15 cellular contexts compared by ENCODE assay signal in genomic region chr4:156888762-156889161, GRCh38.
DNase-seq lines count a peak whose midpoint lies in the region; ATAC-seq and TF ChIP-seq lines count a peak whose summit lies in the region.
"Had no signal": no experiment of that assay in that cellular context is flagged by ENCODE, and none has a peak within 500 bp of the region (broad histone marks: within the 10 kb centered on the region; RNA-seq: fewer than 3 reads in every experiment).

No MANE protein-coding gene starts in this region.

- H3K4me3 Mint-ChIP-seq in HFFc6 = peak overlapping the region; percentile 71
- H3K4me3 Mint-ChIP-seq in activated T-helper 1 cell treated with anti-CD3 and anti-CD28 coated beads, Interleukin-12 subunit alpha, Interleukin-12 subunit beta, Interleukin-2, Interleukin-4 antibody, amounts not matched to agents 30 ng/mL and 10 ng/mL and 1 ng/mL, durations not matched to agents 14 hours and 24 hours and 36 hours = no peak overlapping the region
- H3K4me3 Mint-ChIP-seq: activated T-cell treated with anti-CD3 and anti-CD28 coated beads, Interleukin-2, amount 50 U/mL, for 4 hours had no signal

- no peak for ATAC-seq in GM21825 (IDR thresholded peaks at IDR 0.05; ENCODE audit: unreplicated experiment)
- ATAC-seq: activated T-cell treated with anti-CD3 and anti-CD28 coated beads, Interleukin-2, amount 50 U/mL, for 4 hours had no signal

- H3K27ac ChIP-seq in ACC112 (ENCODE audit: low read depth, low read length) (peak overlapping the region; percentile 91), ascending aorta (peak overlapping the region; percentile 46 to 56)
- H3K27ac ChIP-seq: psoas muscle had no signal

- H3K4me1 Mint-ChIP-seq in HFFc6 (ENCODE audit: low read depth) = peaks cover 45% of the 10 kb centered on the region
- H3K4me1 Mint-ChIP-seq in activated T-helper 1 cell treated with anti-CD3 and anti-CD28 coated beads, Interleukin-12 subunit alpha, Interleukin-12 subunit beta, Interleukin-2, Interleukin-4 antibody, amounts not matched to agents 30 ng/mL and 10 ng/mL and 1 ng/mL, durations not matched to agents 14 hours and 24 hours and 36 hours (ENCODE audit: low read depth) = no peaks in the 10 kb centered on the region

- H3K4me3 ChIP-seq in ACC112 (ENCODE audit: low read depth, low read length) (peak overlapping the region; percentile 58; the same call in 1 of the 2 replicates), ascending aorta (no peak overlapping the region), foreskin fibroblast (ENCODE audit: low read depth in 1 of 2, low read length in 2 of 2) (no peak overlapping the region)
- H3K4me3 ChIP-seq: psoas muscle had no signal

- H3K9me3 Mint-ChIP-seq in HFFc6 = peaks cover 5% of the 10 kb centered on the region
- H3K9me3 Mint-ChIP-seq in activated T-helper 1 cell treated with anti-CD3 and anti-CD28 coated beads, Interleukin-12 subunit alpha, Interleukin-12 subunit beta, Interleukin-2, Interleukin-4 antibody, amounts not matched to agents 30 ng/mL and 10 ng/mL and 1 ng/mL, durations not matched to agents 14 hours and 24 hours and 36 hours = no peaks in the 10 kb centered on the region
- H3K9me3 Mint-ChIP-seq: activated T-cell treated with anti-CD3 and anti-CD28 coated beads, Interleukin-2, amount 50 U/mL, for 4 hours had no signal

- DNase-seq in HFFc6 (peak; percentile 83), ascending aorta (ENCODE audit: low spot score in 2 of 2) (no peak), foreskin fibroblast (peak; percentile 59 to 71), NCI-H1694 (lab: John Stamatoyannopoulos, UW) (no peak), Ammon's horn (ENCODE audit: low spot score) (no peak)
- DNase-seq in activated T-helper 1 cell treated with anti-CD3 and anti-CD28 coated beads, Interleukin-12 subunit alpha, Interleukin-12 subunit beta, Interleukin-2, Interleukin-4 antibody, amounts not matched to agents 30 ng/mL and 10 ng/mL and 1 ng/mL, durations not matched to agents 14 hours and 24 hours and 36 hours (ENCODE audit: low spot score) = no peak
- DNase-seq: activated CD4-positive, alpha-beta T cell treated with anti-CD3 and anti-CD28 coated beads for 1 hour; activated T-cell treated with anti-CD3 and anti-CD28 coated beads, Interleukin-2, amount 50 U/mL, for 4 hours; aorta; DMS 273 treated with DMSO at 0.1 percent for 48 hours; psoas muscle; stimulated activated CD4-positive, alpha-beta T cell treated with anti-CD3 and anti-CD28 coated beads, Interleukin-2, amount 100 ng/mL, for 24 hours; T-helper 1 cell had no signal

- TF ChIP-seq CTCF in HFFc6 (IDR thresholded peaks at IDR 0.05) (no peak), ascending aorta (IDR thresholded peaks at IDR 0.05) (no peak), foreskin fibroblast (IDR thresholded peaks at IDR 0.05; ENCODE audit: low read depth, low read length) (no peak)

- H3K79me2 ChIP-seq in ACC112 (ENCODE audit: control insufficient read depth, insufficient read depth, low read length, unreplicated experiment) = peaks cover 49% of the 10 kb centered on the region

- H3K9me3 ChIP-seq in ascending aorta = no peaks in the 10 kb centered on the region
- H3K9me3 ChIP-seq: psoas muscle had no signal

- H3K27ac Mint-ChIP-seq in HFFc6 = peak overlapping the region; percentile 87
- H3K27ac Mint-ChIP-seq in activated T-helper 1 cell treated with anti-CD3 and anti-CD28 coated beads, Interleukin-12 subunit alpha, Interleukin-12 subunit beta, Interleukin-2, Interleukin-4 antibody, amounts not matched to agents 30 ng/mL and 10 ng/mL and 1 ng/mL, durations not matched to agents 14 hours and 24 hours and 36 hours = no peak overlapping the region

- peaks cover 4% of the 10 kb centered on the region; the same call in 1 of the 2 replicates for H3K27me3 Mint-ChIP-seq in HFFc6 (ENCODE audit: insufficient read depth)
- H3K27me3 Mint-ChIP-seq in activated T-helper 1 cell treated with anti-CD3 and anti-CD28 coated beads, Interleukin-12 subunit alpha, Interleukin-12 subunit beta, Interleukin-2, Interleukin-4 antibody, amounts not matched to agents 30 ng/mL and 10 ng/mL and 1 ng/mL, durations not matched to agents 14 hours and 24 hours and 36 hours (ENCODE audit: insufficient read depth) = no peaks in the 10 kb centered on the region

- H3K36me3 ChIP-seq in ACC112 (ENCODE audit: insufficient read depth, low read length) = peaks cover 7% of the 10 kb centered on the region; the same call in 1 of the 2 replicates
- H3K36me3 ChIP-seq in ascending aorta = no peaks in the 10 kb centered on the region

- no peaks in the 10 kb centered on the region for H3K27me3 ChIP-seq in ACC112 (ENCODE audit: insufficient read depth, low read length)
- H3K27me3 ChIP-seq in ascending aorta = no peaks in the 10 kb centered on the region

- peaks cover 16% of the 10 kb centered on the region for H3K36me3 Mint-ChIP-seq in HFFc6 (ENCODE audit: low read depth)
- H3K36me3 Mint-ChIP-seq in activated T-helper 1 cell treated with anti-CD3 and anti-CD28 coated beads, Interleukin-12 subunit alpha, Interleukin-12 subunit beta, Interleukin-2, Interleukin-4 antibody, amounts not matched to agents 30 ng/mL and 10 ng/mL and 1 ng/mL, durations not matched to agents 14 hours and 24 hours and 36 hours (ENCODE audit: low read depth) = no peaks in the 10 kb centered on the region

- H3K4me1 ChIP-seq in ACC112 (ENCODE audit: control insufficient read depth, insufficient read depth, low read length, unreplicated experiment) (peaks cover 39% of the 10 kb centered on the region), ascending aorta (peaks cover 3 to 10% of the 10 kb centered on the region in 2 donors)
- H3K4me1 ChIP-seq: psoas muscle had no signal

- no peak overlapping the region for H2AFZ ChIP-seq in ACC112 (ENCODE audit: low read length, unreplicated experiment)

- intact Hi-C loops in ascending aorta (cut with DNase I) = no loop called here
- intact Hi-C loops in activated T-helper 1 cell treated with anti-CD3 and anti-CD28 coated beads, Interleukin-12 subunit alpha, Interleukin-12 subunit beta, Interleukin-2, Interleukin-4 antibody, amounts not matched to agents 30 ng/mL and 10 ng/mL and 1 ng/mL, durations not matched to agents 14 hours and 24 hours and 36 hours (cut with micrococcal nuclease) = no loop called here

Comparison
In these comparisons a context has a peak if more than half of its experiments do, and no peak if none do; other contexts are left out.
1. DNase-seq: peak in HFFc6 (single experiment) and foreskin fibroblast (2 of 2); none in ascending aorta (0 of 2), activated T-helper 1 cell treated with anti-CD3 and anti-CD28 coated beads, Interleukin-12 subunit alpha, Interleukin-12 subunit beta, Interleukin-2, Interleukin-4 antibody, amounts not matched to agents 30 ng/mL and 10 ng/mL and 1 ng/mL, durations not matched to agents 14 hours and 24 hours and 36 hours (single experiment), NCI-H1694 (single experiment) and Ammon's horn (single experiment).